Comparison of ENCODE assay signal across 8 cellular contexts in the genomic region with DNA sequence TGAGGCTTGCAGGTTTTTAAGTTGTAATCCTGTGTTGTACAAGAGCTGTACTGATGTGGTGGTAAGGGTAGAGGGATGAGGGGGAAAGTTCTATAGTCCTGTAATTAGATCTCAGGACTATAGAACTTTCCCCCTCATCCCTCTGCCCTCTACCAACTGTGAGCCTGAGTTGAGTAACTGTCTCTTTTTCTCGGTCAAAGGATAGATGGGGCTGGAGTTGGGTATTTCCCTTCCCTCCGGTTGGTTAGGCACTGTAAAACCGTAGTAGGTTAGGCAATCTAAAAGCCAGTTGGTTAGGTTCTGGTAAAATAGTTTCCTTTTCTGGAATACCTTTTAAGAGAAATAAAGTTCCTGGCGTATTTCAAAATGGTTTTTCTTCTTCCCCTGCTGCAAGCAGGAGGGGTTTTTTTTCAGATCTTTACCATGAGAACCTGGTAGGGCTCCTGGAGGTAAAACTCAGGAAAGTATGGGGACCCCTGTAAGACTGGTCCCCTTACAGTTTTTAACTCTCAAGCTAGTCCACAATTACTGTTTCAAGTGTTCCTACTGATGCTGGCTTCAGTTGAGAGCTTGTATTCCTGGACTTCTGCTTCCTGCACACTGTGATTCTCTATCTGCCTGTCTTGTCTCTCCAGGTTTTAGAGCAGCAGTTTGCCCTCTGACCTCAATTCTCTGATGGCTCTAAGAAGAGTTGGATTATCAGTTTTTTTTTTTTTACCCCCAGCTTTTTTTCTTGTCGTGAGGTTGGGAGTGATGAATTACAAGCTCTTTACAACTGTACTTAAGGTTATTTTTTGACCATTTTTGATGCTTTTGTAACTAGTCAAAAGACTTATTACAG. TPM values are rescaled to one million over a fixed set of nuclear protein-coding genes. Genes with fewer than 3 reads are reported as not detected.
DNase-seq lines count a peak whose midpoint lies in the region; ATAC-seq, FAIRE-seq and TF ChIP-seq lines count a peak whose summit lies in the region.

No MANE protein-coding gene starts in this region.

- no peak for TF ChIP-seq POLR2A in tibial nerve (IDR thresholded peaks at IDR 0.05)

- no peak for FAIRE-seq in kidney (lab: Jason Lieb, UNC)

- H3K9ac ChIP-seq in kidney (ENCODE audit: low read length in 2 of 2) = no peak overlapping the region

- 72 to 74% methylated on average over 5 of the region's 5 CpGs for WGBS in tibial nerve, 2 donors

- TF ChIP-seq EP300 in tibial nerve (IDR thresholded peaks at IDR 0.05) = no peak

- H3K27me3 Mint-ChIP-seq in natural killer cell treated with Interleukin-12 subunit alpha and Interleukin-12 subunit beta and Interleukin-15 and Interleukin-18, amount 100 ng/mL, for 72 hours = no peaks in the 10 kb centered on the region
- H3K27me3 Mint-ChIP-seq in natural killer cell (ENCODE audit: low read depth in 2 of 2) = no peaks in the 10 kb centered on the region
- H3K27me3 Mint-ChIP-seq in T-helper 1 cell treated with Interleukin-12 subunit alpha and Interleukin-12 subunit beta and Interleukin-4 antibody, amounts not matched to agents 30 μg/mL and 1 μg/mL, for 36 hours (ENCODE audit: low read depth) = no peaks in the 10 kb centered on the region

- peak; percentile 94 for ATAC-seq in natural killer cell treated with Interleukin-12 subunit alpha and Interleukin-12 subunit beta and Interleukin-15 and Interleukin-18, amount 100 ng/mL, for 72 hours
- ATAC-seq in natural killer cell (no peak), HG02938 (IDR thresholded peaks at IDR 0.05; ENCODE audit: unreplicated experiment) (peak; percentile 80), HG03565 (IDR thresholded peaks at IDR 0.05; ENCODE audit: unreplicated experiment) (no peak)

- H3K4me3 Mint-ChIP-seq in natural killer cell treated with Interleukin-12 subunit alpha and Interleukin-12 subunit beta and Interleukin-15 and Interleukin-18, amount 100 ng/mL, for 72 hours = peak overlapping the region; percentile 74
- no peak overlapping the region for H3K4me3 Mint-ChIP-seq in natural killer cell
- no peak overlapping the region for H3K4me3 Mint-ChIP-seq in T-helper 1 cell treated with Interleukin-12 subunit alpha and Interleukin-12 subunit beta and Interleukin-4 antibody, amounts not matched to agents 30 μg/mL and 1 μg/mL, for 36 hours

- H3K27ac ChIP-seq in kidney (ENCODE audit: low read depth in 2 of 2, low read length in 2 of 2) (no peak overlapping the region), tibial nerve (no peak overlapping the region)

- H3K9me3 Mint-ChIP-seq in natural killer cell treated with Interleukin-12 subunit alpha and Interleukin-12 subunit beta and Interleukin-15 and Interleukin-18, amount 100 ng/mL, for 72 hours = no peaks in the 10 kb centered on the region
- H3K9me3 Mint-ChIP-seq in natural killer cell = no peaks in the 10 kb centered on the region
- no peaks in the 10 kb centered on the region for H3K9me3 Mint-ChIP-seq in T-helper 1 cell treated with Interleukin-12 subunit alpha and Interleukin-12 subunit beta and Interleukin-4 antibody, amounts not matched to agents 30 μg/mL and 1 μg/mL, for 36 hours

- no peaks in the 10 kb centered on the region for H3K27me3 ChIP-seq in tibial nerve

- H3K9me3 ChIP-seq in kidney (ENCODE audit: control insufficient read depth in 1 of 2, low read length in 2 of 2) (no peaks in the 10 kb centered on the region), tibial nerve (no peaks in the 10 kb centered on the region)

- intact Hi-C loops in natural killer cell (cut with micrococcal nuclease) = no loop called here
- intact Hi-C loops in kidney (cut with DNase I) = no loop called here

- TF ChIP-seq CTCF in natural killer cell (IDR thresholded peaks at IDR 0.05) = no peak
- no peak for TF ChIP-seq CTCF in kidney (IDR thresholded peaks at IDR 0.05; ENCODE audit: borderline replicate concordance, extremely low read depth, insufficient read depth)
- no peak for TF ChIP-seq CTCF in tibial nerve (IDR thresholded peaks at IDR 0.05)

- H3K4me1 ChIP-seq in kidney (ENCODE audit: control insufficient read depth in 1 of 2, insufficient read depth in 1 of 2, low read depth in 1 of 2, low read length in 2 of 2) (no peaks in the 10 kb centered on the region), tibial nerve (peaks cover 0 to 15% (median 0%) of the 10 kb centered on the region in 4 donors)

- peaks cover 18% of the 10 kb centered on the region for H3K36me3 Mint-ChIP-seq in natural killer cell treated with Interleukin-12 subunit alpha and Interleukin-12 subunit beta and Interleukin-15 and Interleukin-18, amount 100 ng/mL, for 72 hours
- no peaks in the 10 kb centered on the region for H3K36me3 Mint-ChIP-seq in natural killer cell
- peaks cover 21% of the 10 kb centered on the region for H3K36me3 Mint-ChIP-seq in T-helper 1 cell treated with Interleukin-12 subunit alpha and Interleukin-12 subunit beta and Interleukin-4 antibody, amounts not matched to agents 30 μg/mL and 1 μg/mL, for 36 hours (ENCODE audit: low read depth)

- no peak for DNase-seq in natural killer cell treated with Interleukin-12 subunit alpha and Interleukin-12 subunit beta and Interleukin-15 and Interleukin-18, amount 100 ng/mL, for 72 hours (ENCODE audit: low spot score)
- DNase-seq in natural killer cell (no peak), kidney (no peak), tibial nerve (ENCODE audit: low spot score in 2 of 2) (no peak)
- no peak for DNase-seq in activated effector memory CD4-positive, alpha-beta T cell treated with anti-CD3 and anti-CD28 coated beads, Interleukin-2, amount 50 U/mL, for 16 hours

- peak overlapping the region; percentile 82 to 87 for H3K27ac Mint-ChIP-seq in natural killer cell treated with Interleukin-12 subunit alpha and Interleukin-12 subunit beta and Interleukin-15 and Interleukin-18, amount 100 ng/mL, for 72 hours
- no peak overlapping the region for H3K27ac Mint-ChIP-seq in natural killer cell
- peak overlapping the region; percentile 18 for H3K27ac Mint-ChIP-seq in T-helper 1 cell treated with Interleukin-12 subunit alpha and Interleukin-12 subunit beta and Interleukin-4 antibody, amounts not matched to agents 30 μg/mL and 1 μg/mL, for 36 hours

- no peaks in the 10 kb centered on the region for H3K36me3 ChIP-seq in kidney (ENCODE audit: control insufficient read depth in 1 of 2, insufficient read depth in 2 of 2, low read length in 2 of 2)
- H3K36me3 ChIP-seq in tibial nerve = peaks cover 0 to 5% (median 0%) of the 10 kb centered on the region in 3 donors

- H3K4me1 Mint-ChIP-seq in natural killer cell treated with Interleukin-12 subunit alpha and Interleukin-12 subunit beta and Interleukin-15 and Interleukin-18, amount 100 ng/mL, for 72 hours (ENCODE audit: low read depth in 2 of 2) = peaks cover 36 to 54% of the 10 kb centered on the region in 2 donors
- H3K4me1 Mint-ChIP-seq in natural killer cell = peaks cover 0 to 18% of the 10 kb centered on the region in 2 donors
- peaks cover 40% of the 10 kb centered on the region for H3K4me1 Mint-ChIP-seq in T-helper 1 cell treated with Interleukin-12 subunit alpha and Interleukin-12 subunit beta and Interleukin-4 antibody, amounts not matched to agents 30 μg/mL and 1 μg/mL, for 36 hours (ENCODE audit: low read depth)

- no peak overlapping the region for H3K4me3 ChIP-seq in kidney (ENCODE audit: low read length in 2 of 2)
- H3K4me3 ChIP-seq in tibial nerve = no peak overlapping the region

RNA-seq across cellular contexts. Expression of a gene that starts 58.7 kb away (rescaled TPM):
- 100 to 1,000 TPM in 1 of 2 donors, 10 to 100 TPM in 1; 73.0 to 139 TPM for total RNA-seq in natural killer cell treated with Interleukin-12 subunit alpha and Interleukin-12 subunit beta and Interleukin-15 and Interleukin-18, amount 100 ng/mL, for 72 hours
- 10 to 100 TPM; 20.7 to 29.2 (median 21.2) TPM for total RNA-seq in natural killer cell
- total RNA-seq in kidney = 49.6 TPM
- 8.2 TPM for polyA plus RNA-seq in kidney (ENCODE audit: insufficient read depth, low read depth, low replicate concordance)
- total RNA-seq in tibial nerve = 100 to 1,000 TPM in 1 of 4 donors, 10 to 100 TPM in 3; 69.6 to 114 (median 91.2) TPM

Comparison
In these comparisons a context has a peak if more than half of its experiments do, and no peak if none do; other contexts are left out.
1. ATAC-seq: peak in natural killer cell treated with Interleukin-12 subunit alpha and Interleukin-12 subunit beta and Interleukin-15 and Interleukin-18, amount 100 ng/mL, for 72 hours (2 of 2) and HG02938 (single experiment); none in natural killer cell (0 of 3) and HG03565 (single experiment).
2. H3K27ac Mint-ChIP-seq: peak in natural killer cell treated with Interleukin-12 subunit alpha and Interleukin-12 subunit beta and Interleukin-15 and Interleukin-18, amount 100 ng/mL, for 72 hours (2 of 2) and T-helper 1 cell treated with Interleukin-12 subunit alpha and Interleukin-12 subunit beta and Interleukin-4 antibody, amounts not matched to agents 30 μg/mL and 1 μg/mL, for 36 hours (single experiment); none in natural killer cell (0 of 2).